8 cellular contexts compared by ENCODE assay signal in the genomic region with DNA sequence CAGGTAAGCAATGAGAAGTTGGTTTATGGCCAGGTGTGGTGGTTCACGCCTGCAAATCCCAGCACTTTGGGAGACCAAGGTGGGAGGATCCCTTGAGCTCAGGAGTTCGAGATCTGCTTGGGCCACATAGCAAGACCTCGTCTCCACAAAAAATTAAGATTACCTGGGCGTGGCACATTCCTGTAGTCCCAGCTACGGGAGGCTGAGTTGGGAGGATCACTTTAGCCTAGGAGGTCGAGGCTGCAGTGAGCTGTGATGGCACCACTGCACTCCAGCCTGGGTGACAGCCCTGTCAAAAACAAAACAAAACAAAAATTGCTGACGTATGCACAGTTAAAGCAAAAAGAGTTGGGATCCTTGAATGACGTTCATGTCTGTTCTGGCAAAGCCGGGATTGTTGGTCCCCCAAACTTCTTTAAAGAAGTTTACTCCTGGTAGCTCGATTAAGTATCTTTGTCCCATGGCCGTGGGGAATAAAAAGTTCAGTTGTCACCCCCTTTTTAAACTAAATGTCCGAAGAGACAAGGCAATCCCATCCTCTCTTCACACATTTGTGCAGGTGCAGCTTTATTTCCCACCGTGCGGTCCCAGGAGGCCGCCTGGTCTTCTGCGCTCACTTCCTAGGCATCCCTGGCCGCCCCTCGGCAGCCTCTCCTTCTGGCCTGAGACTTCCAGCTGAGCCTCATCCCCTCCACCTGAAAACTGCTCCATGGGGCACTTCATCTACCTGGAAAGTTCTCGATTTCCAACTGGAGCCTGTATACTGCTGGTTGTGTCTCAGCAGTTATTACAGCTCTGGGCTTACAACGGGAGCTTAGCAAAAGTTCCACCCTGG. TPM values are rescaled to one million over a fixed set of nuclear protein-coding genes. Genes with fewer than 3 reads are reported as not detected.
DNase-seq lines count a peak whose midpoint lies in the region; ATAC-seq, FAIRE-seq and TF ChIP-seq lines count a peak whose summit lies in the region.

No MANE protein-coding gene starts in this region.

- ATAC-seq in HG03280 (IDR thresholded peaks at IDR 0.05; ENCODE audit: unreplicated experiment) = peak; percentile 1
- ATAC-seq in activated naive CD8-positive, alpha-beta T cell treated with anti-CD3 and anti-CD28 coated beads, Interleukin-2, amount 10 ng/mL, durations not matched to agents 7 days and 5 days (ENCODE audit: low read depth) = no peak
- no peak for ATAC-seq in stimulated activated naive CD8-positive, alpha-beta T cell treated with anti-CD3 and anti-CD28 coated beads, Interleukin-15, amount 100 ng/mL, for 72 hours

- no peaks in the 10 kb centered on the region for H3K9me3 ChIP-seq in iPS-20b (ENCODE audit: insufficient read depth, low read depth, low read length)

- H3K27ac ChIP-seq in iPS-20b (ENCODE audit: low read length) = peak overlapping the region; percentile 89

- H3K27ac Mint-ChIP-seq in activated naive CD4-positive, alpha-beta T cell treated with anti-CD3 and anti-CD28 coated beads, Interleukin-2, amount 10 ng/mL, durations not matched to agents 7 days and 5 days = peak overlapping the region; percentile 73
- H3K27ac Mint-ChIP-seq in activated naive CD8-positive, alpha-beta T cell treated with anti-CD3 and anti-CD28 coated beads, Interleukin-2, amount 10 ng/mL, durations not matched to agents 7 days and 5 days = peak overlapping the region; percentile 49
- peak overlapping the region; percentile 95 to 96 for H3K27ac Mint-ChIP-seq in stimulated activated naive CD8-positive, alpha-beta T cell treated with anti-CD3 and anti-CD28 coated beads, Interleukin-15, amount 100 ng/mL, for 72 hours

- peaks cover 32% of the 10 kb centered on the region for H3K4me1 Mint-ChIP-seq in activated naive CD4-positive, alpha-beta T cell treated with anti-CD3 and anti-CD28 coated beads, Interleukin-2, amount 10 ng/mL, durations not matched to agents 7 days and 5 days
- H3K4me1 Mint-ChIP-seq in activated naive CD8-positive, alpha-beta T cell treated with anti-CD3 and anti-CD28 coated beads, Interleukin-2, amount 10 ng/mL, durations not matched to agents 7 days and 5 days = peaks cover 26% of the 10 kb centered on the region
- H3K4me1 Mint-ChIP-seq in stimulated activated naive CD8-positive, alpha-beta T cell treated with anti-CD3 and anti-CD28 coated beads, Interleukin-15, amount 100 ng/mL, for 72 hours = peaks cover 19% of the 10 kb centered on the region

- no peak for DNase-seq in activated naive CD4-positive, alpha-beta T cell treated with anti-CD3 and anti-CD28 coated beads, Interleukin-2, amount 10 ng/mL, durations not matched to agents 7 days and 5 days
- no peak for DNase-seq in activated naive CD4-positive, alpha-beta T cell (lab: John Stamatoyannopoulos, UW)
- no peak for DNase-seq in activated naive CD8-positive, alpha-beta T cell treated with anti-CD3 and anti-CD28 coated beads, Interleukin-2, amount 10 ng/mL, durations not matched to agents 7 days and 5 days
- DNase-seq in stimulated activated naive CD8-positive, alpha-beta T cell treated with anti-CD3 and anti-CD28 coated beads, Interleukin-15, amount 100 ng/mL, for 72 hours = no peak
- DNase-seq in H54 (ENCODE audit: insufficient read length, low spot score) (no peak), NCI-H2029 (lab: John Stamatoyannopoulos, UW) (no peak)

- H3K27me3 ChIP-seq in iPS-20b (ENCODE audit: insufficient read depth, low read length) = no peaks in the 10 kb centered on the region

- H3K36me3 Mint-ChIP-seq in activated naive CD4-positive, alpha-beta T cell treated with anti-CD3 and anti-CD28 coated beads, Interleukin-2, amount 10 ng/mL, durations not matched to agents 7 days and 5 days = peaks cover 7% of the 10 kb centered on the region
- peaks cover 4% of the 10 kb centered on the region for H3K36me3 Mint-ChIP-seq in activated naive CD8-positive, alpha-beta T cell treated with anti-CD3 and anti-CD28 coated beads, Interleukin-2, amount 10 ng/mL, durations not matched to agents 7 days and 5 days

- H3K4me3 ChIP-seq in iPS-20b (ENCODE audit: low read length) = peak overlapping the region; percentile 99

- TF ChIP-seq POLR2A in H54 (IDR thresholded peaks at IDR 0.05; ENCODE audit: low read depth, low read length) = no peak

- no peaks in the 10 kb centered on the region for H3K9me3 Mint-ChIP-seq in activated naive CD4-positive, alpha-beta T cell treated with anti-CD3 and anti-CD28 coated beads, Interleukin-2, amount 10 ng/mL, durations not matched to agents 7 days and 5 days
- H3K9me3 Mint-ChIP-seq in activated naive CD8-positive, alpha-beta T cell treated with anti-CD3 and anti-CD28 coated beads, Interleukin-2, amount 10 ng/mL, durations not matched to agents 7 days and 5 days = no peaks in the 10 kb centered on the region
- H3K9me3 Mint-ChIP-seq in stimulated activated naive CD8-positive, alpha-beta T cell treated with anti-CD3 and anti-CD28 coated beads, Interleukin-15, amount 100 ng/mL, for 72 hours = no peaks in the 10 kb centered on the region

- peaks cover 17% of the 10 kb centered on the region for H3K4me1 ChIP-seq in iPS-20b (ENCODE audit: insufficient read depth, low read length)

- peaks cover 5% of the 10 kb centered on the region for H3K27me3 Mint-ChIP-seq in activated naive CD4-positive, alpha-beta T cell treated with anti-CD3 and anti-CD28 coated beads, Interleukin-2, amount 10 ng/mL, durations not matched to agents 7 days and 5 days
- no peaks in the 10 kb centered on the region for H3K27me3 Mint-ChIP-seq in activated naive CD8-positive, alpha-beta T cell treated with anti-CD3 and anti-CD28 coated beads, Interleukin-2, amount 10 ng/mL, durations not matched to agents 7 days and 5 days
- no peaks in the 10 kb centered on the region for H3K27me3 Mint-ChIP-seq in stimulated activated naive CD8-positive, alpha-beta T cell treated with anti-CD3 and anti-CD28 coated beads, Interleukin-15, amount 100 ng/mL, for 72 hours

- CTCF ChIA-PET in activated naive CD4-positive, alpha-beta T cell treated with anti-CD3 and anti-CD28 coated beads, Interleukin-2, amount 10 ng/mL, durations not matched to agents 7 days and 5 days (lab: Charles Lee) = interaction anchor here (0.9 kb wide), 1 partner anchor 96 kb away, joined by 4 read pairs; no protein-coding TSS in a partner anchor

- H3K36me3 ChIP-seq in iPS-20b (ENCODE audit: insufficient read depth, low read depth, low read length) = no peaks in the 10 kb centered on the region

- H3K9ac ChIP-seq in iPS-20b (ENCODE audit: low read depth, low read length) = peak overlapping the region; percentile 97

- H3K4me3 Mint-ChIP-seq in activated naive CD4-positive, alpha-beta T cell treated with anti-CD3 and anti-CD28 coated beads, Interleukin-2, amount 10 ng/mL, durations not matched to agents 7 days and 5 days = peak overlapping the region; percentile 100
- peak overlapping the region; percentile 96 for H3K4me3 Mint-ChIP-seq in activated naive CD8-positive, alpha-beta T cell treated with anti-CD3 and anti-CD28 coated beads, Interleukin-2, amount 10 ng/mL, durations not matched to agents 7 days and 5 days
- H3K4me3 Mint-ChIP-seq in stimulated activated naive CD8-positive, alpha-beta T cell treated with anti-CD3 and anti-CD28 coated beads, Interleukin-15, amount 100 ng/mL, for 72 hours = peak overlapping the region; percentile 90 to 94

- FAIRE-seq in H54 (lab: Jason Lieb, UNC) = no peak

- POLR2A ChIA-PET in activated naive CD8-positive, alpha-beta T cell treated with anti-CD3 and anti-CD28 coated beads, Interleukin-2, amount 10 ng/mL, durations not matched to agents 7 days and 5 days (lab: Charles Lee) = interaction anchor here (0.7 kb wide), 1 partner anchor 15 kb away, joined by 3 read pairs; no protein-coding TSS in a partner anchor

RNA-seq across cellular contexts. Expression of a gene that starts 0.8 kb away (rescaled TPM):
- total RNA-seq in activated naive CD8-positive, alpha-beta T cell treated with anti-CD3 and anti-CD28 coated beads, Interleukin-2, amount 10 ng/mL, durations not matched to agents 7 days and 5 days = 10 to 100 TPM; 17.1 to 17.4 TPM
